19 cellular contexts compared by ENCODE assay signal in genomic region chr2:111957872-111958354, GRCh38. TPM values are rescaled to one million over a fixed set of nuclear protein-coding genes. Genes with fewer than 3 reads are reported as not detected.
DNase-seq lines count a peak whose midpoint lies in the region; ATAC-seq and TF ChIP-seq lines count a peak whose summit lies in the region.
"Had no signal": no experiment of that assay in that cellular context is flagged by ENCODE, and none has a peak within 500 bp of the region (broad histone marks: within the 10 kb centered on the region; RNA-seq: fewer than 3 reads in every experiment).

No MANE protein-coding gene starts in this region.

- POLR2A ChIA-PET in MCF 10A (lab: Yijun Ruan, JAX) = interaction anchor here (1.9 to 2.1 kb wide), 2 partner anchors 9 to 11 kb away, joined by 6 to 8 read pairs; no protein-coding TSS in a partner anchor
- POLR2A ChIA-PET in WTC11 (lab: Charles Lee) = no interaction called here

- DNase-seq in breast epithelium (ENCODE audit: low spot score in 2 of 2) (no peak), MCF 10A (ENCODE audit: unreplicated experiment) (no peak), hepatocyte (ENCODE audit: low spot score) (no peak), type B pancreatic cell (ENCODE audit: extremely low spot score, unreplicated experiment) (no peak), NCI-H187 treated with DMSO at 0.1 percent for 48 hours (lab: John Stamatoyannopoulos, UW) (no peak), WTC11 (ENCODE audit: low spot score) (no peak), NCI-H226 (no peak)
- DNase-seq: activated CD4-positive, alpha-beta T cell treated with anti-CD3 and anti-CD28 coated beads, Interleukin-2, amount 50 U/mL, for 48 hours; activated naive CD4-positive, alpha-beta T cell treated with Interleukin-2 at 50 U/mL for 16 hours; activated T-cell treated with anti-CD3 and anti-CD28 coated beads, Interleukin-2, amount 50 U/mL, for 1 hour; colonic mucosa; NCI-H1930; RPMI8226 had no signal

- H3K9me3 ChIP-seq in breast epithelium = no peaks in the 10 kb centered on the region
- H3K9me3 ChIP-seq in hepatocyte (ENCODE audit: low read depth) = no peaks in the 10 kb centered on the region
- H3K9me3 ChIP-seq in skeletal muscle tissue (ENCODE audit: control insufficient read depth in 3 of 3, low read length in 3 of 3) = no peaks in the 10 kb centered on the region
- H3K9me3 ChIP-seq: colonic mucosa had no signal

- no peak for TF ChIP-seq POLR2A in breast epithelium (IDR thresholded peaks at IDR 0.05)

- H3K9me2 ChIP-seq in hepatocyte (replicated peaks; ENCODE audit: insufficient read depth) = no peaks in the 10 kb centered on the region

- no peak overlapping the region for H2AFZ ChIP-seq in hepatocyte

- WGBS in hepatocyte (ENCODE audit: low lambda C conversion rate, missing lambda C conversion rate) = 83% methylated on average over 6 of the region's 6 CpGs

- peak overlapping the region; percentile 58 to 74 for H3K27ac ChIP-seq in breast epithelium
- H3K27ac ChIP-seq in hepatocyte = peak overlapping the region; percentile 62
- H3K27ac ChIP-seq in skeletal muscle tissue (ENCODE audit: low read depth, low read length) = peak overlapping the region; percentile 40
- H3K27ac ChIP-seq: 22Rv1, colonic mucosa had no signal

- H3K27ac Mint-ChIP-seq in MCF 10A (ENCODE audit: low read depth, unreplicated experiment) (no peak overlapping the region), type B pancreatic cell (no peak overlapping the region), WTC11 (no peak overlapping the region)
- H3K27ac Mint-ChIP-seq: B cell; progenitor cell of endocrine pancreas; stimulated activated memory B cell treated with anti-CD40 and anti-IgM and Interleukin-4, amounts not matched to agents 10 μg/mL and 1 μg/mL and 100 μg/mL, for 72 hours had no signal

- no peak overlapping the region for H3K4me3 Mint-ChIP-seq in MCF 10A (ENCODE audit: unreplicated experiment)
- H3K4me3 Mint-ChIP-seq in type B pancreatic cell = no peak overlapping the region
- no peak overlapping the region for H3K4me3 Mint-ChIP-seq in WTC11
- H3K4me3 Mint-ChIP-seq: B cell; nephron; stimulated activated memory B cell treated with anti-CD40 and anti-IgM and Interleukin-4, amounts not matched to agents 10 μg/mL and 1 μg/mL and 100 μg/mL, for 72 hours had no signal

- no peak overlapping the region for H3K4me2 ChIP-seq in hepatocyte

- H3K36me3 ChIP-seq in breast epithelium = no peaks in the 10 kb centered on the region
- no peaks in the 10 kb centered on the region for H3K36me3 ChIP-seq in hepatocyte (replicated peaks; ENCODE audit: insufficient read depth, low read depth)
- H3K36me3 ChIP-seq in skeletal muscle tissue (ENCODE audit: control insufficient read depth in 3 of 3, insufficient read depth in 3 of 3, low read length in 3 of 3) = no peaks in the 10 kb centered on the region
- H3K36me3 ChIP-seq: colonic mucosa had no signal

- H3K79me2 ChIP-seq in hepatocyte = peaks cover 17% of the 10 kb centered on the region

- H3K9ac ChIP-seq in skeletal muscle tissue (ENCODE audit: low read depth in 1 of 3, low read length in 3 of 3) = no peak overlapping the region

- H3K27me3 Mint-ChIP-seq in MCF 10A (ENCODE audit: insufficient read depth, unreplicated experiment) (peaks cover 31% of the 10 kb centered on the region), type B pancreatic cell (no peaks in the 10 kb centered on the region), WTC11 (ENCODE audit: low read depth) (no peaks in the 10 kb centered on the region)
- H3K27me3 Mint-ChIP-seq: progenitor cell of endocrine pancreas had no signal

- no TSS peak for BruUV-seq in MCF 10A (replicated peaks; lab: Mats Ljungman, UMichigan)

- CTCF ChIA-PET in MCF 10A (lab: Yijun Ruan, JAX) (interaction anchor here (0.6 to 0.7 kb wide), 3 partner anchors 40 to 916 kb away, joined by 4 to 5 read pairs (median 5); no protein-coding TSS in a partner anchor), WTC11 (lab: Charles Lee) (interaction anchor here (1.0 to 1.3 kb wide), 2 partner anchors 59 to 60 kb away, joined by 3 read pairs; no protein-coding TSS in a partner anchor)

- H3K9me3 Mint-ChIP-seq in MCF 10A (ENCODE audit: unreplicated experiment) (no peaks in the 10 kb centered on the region), type B pancreatic cell (no peaks in the 10 kb centered on the region), WTC11 (no peaks in the 10 kb centered on the region)
- H3K9me3 Mint-ChIP-seq: nephron; stimulated activated memory B cell treated with anti-CD40 and anti-IgM and Interleukin-4, amounts not matched to agents 10 μg/mL and 1 μg/mL and 100 μg/mL, for 72 hours had no signal

- no peak for ATAC-seq in WTC11
- ATAC-seq: stimulated activated memory B cell treated with anti-CD40 and anti-IgM and Interleukin-4, amounts not matched to agents 10 μg/mL and 1 μg/mL and 100 μg/mL, for 72 hours had no signal

- no peaks in the 10 kb centered on the region for H4K20me1 ChIP-seq in hepatocyte (ENCODE audit: insufficient read depth, poor library complexity, severe bottlenecking)

- H3K27me3 ChIP-seq in breast epithelium (no peaks in the 10 kb centered on the region), hepatocyte (no peaks in the 10 kb centered on the region), skeletal muscle tissue (ENCODE audit: control insufficient read depth in 3 of 3, insufficient read depth in 3 of 3, low read length in 3 of 3) (no peaks in the 10 kb centered on the region)
- H3K27me3 ChIP-seq: colonic mucosa had no signal

- H3K4me1 ChIP-seq in breast epithelium (no peaks in the 10 kb centered on the region), hepatocyte (ENCODE audit: insufficient read depth) (peaks cover 17% of the 10 kb centered on the region), skeletal muscle tissue (ENCODE audit: control insufficient read depth in 3 of 3, insufficient read depth in 3 of 3, low read length in 3 of 3) (no peaks in the 10 kb centered on the region)
- H3K4me1 ChIP-seq: colonic mucosa had no signal

- H3K4me1 Mint-ChIP-seq in MCF 10A (ENCODE audit: insufficient read depth, unreplicated experiment) (no peaks in the 10 kb centered on the region), type B pancreatic cell (ENCODE audit: unreplicated experiment) (peaks cover 17% of the 10 kb centered on the region), WTC11 (peaks cover 4% of the 10 kb centered on the region)
- H3K4me1 Mint-ChIP-seq: B cell; stimulated activated memory B cell treated with anti-CD40 and anti-IgM and Interleukin-4, amounts not matched to agents 10 μg/mL and 1 μg/mL and 100 μg/mL, for 72 hours had no signal

- no peaks in the 10 kb centered on the region for H3K36me3 Mint-ChIP-seq in MCF 10A (ENCODE audit: insufficient read depth, unreplicated experiment)
- H3K36me3 Mint-ChIP-seq in type B pancreatic cell = peaks cover 29% of the 10 kb centered on the region
- H3K36me3 Mint-ChIP-seq in WTC11 = no peaks in the 10 kb centered on the region
- H3K36me3 Mint-ChIP-seq: stimulated activated memory B cell treated with anti-CD40 and anti-IgM and Interleukin-4, amounts not matched to agents 10 μg/mL and 1 μg/mL and 100 μg/mL, for 72 hours had no signal

- H3K4me3 ChIP-seq in breast epithelium (no peak overlapping the region), hepatocyte (no peak overlapping the region), skeletal muscle tissue (ENCODE audit: low read length in 3 of 3) (no peak overlapping the region)
- H3K4me3 ChIP-seq: colonic mucosa had no signal

- no peak for TF ChIP-seq CTCF in breast epithelium (IDR thresholded peaks at IDR 0.05)
- no peak for TF ChIP-seq CTCF in MCF 10A (IDR thresholded peaks at IDR 0.05; ENCODE audit: unreplicated experiment)
- TF ChIP-seq CTCF in hepatocyte (IDR thresholded peaks at IDR 0.05; ENCODE audit: poor library complexity) = no peak
- no peak for TF ChIP-seq CTCF in type B pancreatic cell (conservative IDR thresholded peaks at IDR 0.05)
- no peak for TF ChIP-seq CTCF in WTC11 (IDR thresholded peaks at IDR 0.05)

- intact Hi-C loops in breast epithelium (cut with DNase I; ENCODE audit: low total_unique reads) (no loop called here), MCF 10A (cut with micrococcal nuclease) (no loop called here)

TF ChIP-seq in WTC11, 78 proteins besides CTCF, POLR2A, EP300 and RAD21:
- TF ChIP-seq ZNF232 (CRISPR knock-in tag; IDR thresholded peaks at IDR 0.05) (no peak), SOX15 (CRISPR knock-in tag; IDR thresholded peaks at IDR 0.05) (no peak), PREB (CRISPR knock-in tag; IDR thresholded peaks at IDR 0.05; ENCODE audit: borderline replicate concordance) (no peak), ZNF671 (CRISPR knock-in tag; IDR thresholded peaks at IDR 0.05) (no peak), SMAD3 (CRISPR knock-in tag; IDR thresholded peaks at IDR 0.05; ENCODE audit: borderline replicate concordance) (no peak), FOXK1 (CRISPR knock-in tag; IDR thresholded peaks at IDR 0.05) (no peak), GABPB1 (CRISPR knock-in tag; IDR thresholded peaks at IDR 0.05) (no peak)

RNA-seq across cellular contexts. Expression of gene MERTK, which starts 59.5 kb away (rescaled TPM):
- total RNA-seq in breast epithelium (10 to 100 TPM; 21.0 to 84.3 (median 36.3) TPM), MCF 10A (2022) (0.19 and 0.49 TPM in 2 replicates), hepatocyte (27.0 and 29.6 TPM in 2 replicates), skeletal muscle tissue (4.2 TPM), type B pancreatic cell (ENCODE audit: low replicate concordance) (25.7 and 48.4 TPM in 2 replicates), WTC11 (2021) (5.7 to 7.3 TPM (median 6.9 TPM) in 3 replicates)
- polyA plus RNA-seq in hepatocyte = 15.0 and 16.4 TPM in 2 replicates
